In the genomic region with DNA sequence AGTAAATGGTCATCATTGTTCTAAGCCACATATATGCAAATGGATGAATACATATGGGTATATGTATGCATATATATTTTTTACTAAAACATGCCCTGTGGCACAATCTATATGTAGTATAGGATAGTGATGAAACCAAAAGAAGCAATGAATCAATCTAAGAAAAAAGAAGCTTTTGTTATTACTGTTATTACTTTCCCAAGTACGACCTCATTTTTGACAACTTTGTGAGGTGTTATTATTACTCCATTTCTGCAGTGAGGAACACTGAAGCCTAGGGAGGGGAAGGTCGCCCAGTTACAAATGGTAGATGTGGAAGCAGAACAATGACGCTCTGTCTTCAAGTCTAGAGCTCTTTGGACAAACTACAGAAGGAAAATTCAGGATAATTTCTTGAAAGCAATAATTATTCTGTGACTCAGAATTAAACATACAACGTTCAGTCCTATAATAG, we compare ENCODE assay signal across 31 cellular contexts. TPM values are rescaled to one million over a fixed set of nuclear protein-coding genes. Genes with fewer than 3 reads are reported as not detected.
DNase-seq lines count a peak whose midpoint lies in the region; ATAC-seq and TF ChIP-seq lines count a peak whose summit lies in the region.
"Had no signal": no experiment of that assay in that cellular context is flagged by ENCODE, and none has a peak within 500 bp of the region (broad histone marks: within the 10 kb centered on the region; RNA-seq: fewer than 3 reads in every experiment).

No MANE protein-coding gene starts in this region.

- H3K36me3 Mint-ChIP-seq in activated naive CD4-positive, alpha-beta T cell treated with anti-CD3 and anti-CD28 coated beads, Interleukin-2, amount 50 U/mL, for 24 hours, result peaks cover 45% of the 10 kb centered on the region
- peaks cover 2% of the 10 kb centered on the region for H3K36me3 Mint-ChIP-seq in T-helper 17 cell (ENCODE audit: low read depth)
- peaks cover 49% of the 10 kb centered on the region for H3K36me3 Mint-ChIP-seq in effector memory CD8-positive, alpha-beta T cell (ENCODE audit: insufficient read depth)
- H3K36me3 Mint-ChIP-seq: brain, IgD-negative memory B cell, naive B cell had no signal

- peak overlapping the region; percentile 95 for H3K27ac Mint-ChIP-seq in activated naive CD4-positive, alpha-beta T cell treated with anti-CD3 and anti-CD28 coated beads, Interleukin-2, amount 50 U/mL, for 24 hours
- peak overlapping the region; percentile 86 for H3K27ac Mint-ChIP-seq in T-helper 17 cell
- H3K27ac Mint-ChIP-seq in effector memory CD8-positive, alpha-beta T cell, result peak overlapping the region; percentile 97 to 98
- H3K27ac Mint-ChIP-seq: brain, IgD-negative memory B cell had no signal

- no peak for DNase-seq in activated naive CD4-positive, alpha-beta T cell treated with Interleukin-2 at 50 U/mL for 16 hours
- DNase-seq in T-helper 17 cell, result no peak
- DNase-seq in effector memory CD8-positive, alpha-beta T cell, result no peak
- DNase-seq in AG08395 (ENCODE audit: low spot score), result no peak
- no peak for DNase-seq in WERI-Rb-1
- DNase-seq in testis, result no peak
- DNase-seq: activated CD8-positive, alpha-beta memory T cell treated with anti-CD3 and anti-CD28 coated beads, Interleukin-2, amount 10 ng/mL, durations not matched to agents 7 days and 5 days; activated effector memory CD4-positive, alpha-beta T cell treated with Interleukin-2 at 50 U/mL for 16 hours; C1 segment of cervical spinal cord; cerebellar nuclear complex; dermis blood vessel endothelial cell; esophagus squamous epithelium; foreskin keratinocyte; heart right ventricle; lower lobe of right lung; midbrain; MV-4-11; naive B cell; NCI-H1436 treated with DMSO at 0.1 percent for 48 hours; NCI-H2081 treated with DMSO at 0.1 percent for 48 hours; NCI-H226; NCI-H526 treated with DMSO at 0.1 percent for 48 hours; Peyer's patch; right cardiac atrium; SHP77 treated with DMSO at 0.1 percent for 48 hours; stimulated activated CD4-positive, alpha-beta T cell treated with anti-CD3 and anti-CD28 coated beads, Interleukin-2, amount 100 ng/mL, for 24 hours; tibial artery had no signal

- H3K9me3 Mint-ChIP-seq in activated naive CD4-positive, alpha-beta T cell treated with anti-CD3 and anti-CD28 coated beads, Interleukin-2, amount 50 U/mL, for 24 hours, result no peaks in the 10 kb centered on the region
- H3K9me3 Mint-ChIP-seq in effector memory CD8-positive, alpha-beta T cell, result no peaks in the 10 kb centered on the region
- H3K9me3 Mint-ChIP-seq: brain, IgD-negative memory B cell, naive B cell had no signal

- no peaks in the 10 kb centered on the region for H3K27me3 ChIP-seq in WERI-Rb-1 (ENCODE audit: insufficient read depth, low read depth, severe bottlenecking)
- no peaks in the 10 kb centered on the region for H3K27me3 ChIP-seq in testis
- H3K27me3 ChIP-seq: Peyer's patch, tibial artery had no signal

- no peak for TF ChIP-seq POLR2A in testis (IDR thresholded peaks at IDR 0.05)

- no peaks in the 10 kb centered on the region for H3K27me3 Mint-ChIP-seq in activated naive CD4-positive, alpha-beta T cell treated with anti-CD3 and anti-CD28 coated beads, Interleukin-2, amount 50 U/mL, for 24 hours
- H3K27me3 Mint-ChIP-seq in T-helper 17 cell, result no peaks in the 10 kb centered on the region
- H3K27me3 Mint-ChIP-seq in effector memory CD8-positive, alpha-beta T cell, result no peaks in the 10 kb centered on the region
- H3K27me3 Mint-ChIP-seq: activated CD8-positive, alpha-beta memory T cell treated with anti-CD3 and anti-CD28 coated beads, Interleukin-2, amount 10 ng/mL, durations not matched to agents 7 days and 5 days; naive B cell had no signal

- intact Hi-C loops in testis (cut with DNase I; ENCODE audit: low total_unique reads), result no loop called here

- H3K4me1 Mint-ChIP-seq in activated naive CD4-positive, alpha-beta T cell treated with anti-CD3 and anti-CD28 coated beads, Interleukin-2, amount 50 U/mL, for 24 hours, result peaks cover 91% of the 10 kb centered on the region
- peaks cover 43% of the 10 kb centered on the region for H3K4me1 Mint-ChIP-seq in T-helper 17 cell
- peaks cover 43 to 85% of the 10 kb centered on the region in 2 donors for H3K4me1 Mint-ChIP-seq in effector memory CD8-positive, alpha-beta T cell (ENCODE audit: low read depth in 2 of 2)
- H3K4me1 Mint-ChIP-seq: brain had no signal

- peak overlapping the region; percentile 67 for H3K4me3 Mint-ChIP-seq in activated naive CD4-positive, alpha-beta T cell treated with anti-CD3 and anti-CD28 coated beads, Interleukin-2, amount 50 U/mL, for 24 hours
- H3K4me3 Mint-ChIP-seq in T-helper 17 cell, result no peak overlapping the region
- H3K4me3 Mint-ChIP-seq in effector memory CD8-positive, alpha-beta T cell, result peak overlapping the region; percentile 40 to 64
- H3K4me3 Mint-ChIP-seq: activated CD8-positive, alpha-beta memory T cell treated with anti-CD3 and anti-CD28 coated beads, Interleukin-2, amount 10 ng/mL, durations not matched to agents 7 days and 5 days; brain; IgD-negative memory B cell; naive B cell had no signal

- TF ChIP-seq CTCF in WERI-Rb-1 (IDR thresholded peaks at IDR 0.05; ENCODE audit: low read depth, low read length) (no peak), testis (IDR thresholded peaks at IDR 0.05) (no peak)

- no peaks in the 10 kb centered on the region for H3K36me3 ChIP-seq in WERI-Rb-1
- no peaks in the 10 kb centered on the region for H3K36me3 ChIP-seq in testis (ENCODE audit: low read depth, missing control alignments)
- H3K36me3 ChIP-seq: esophagus squamous epithelium, heart right ventricle, lower lobe of right lung, Peyer's patch, tibial artery had no signal

- ATAC-seq in T-helper 17 cell, result no peak
- no peak for ATAC-seq in effector memory CD8-positive, alpha-beta T cell (replicated peaks)
- ATAC-seq: activated CD8-positive, alpha-beta memory T cell treated with anti-CD3 and anti-CD28 coated beads, Interleukin-2, amount 10 ng/mL, durations not matched to agents 7 days and 5 days; foreskin keratinocyte; heart right ventricle; lower lobe of right lung; right cardiac atrium had no signal

- H3K4me1 ChIP-seq in testis, result no peaks in the 10 kb centered on the region
- H3K4me1 ChIP-seq: esophagus squamous epithelium, foreskin keratinocyte, lower lobe of right lung, Peyer's patch had no signal

- 84 to 86% methylated on average over 4 of the region's 4 CpGs for WGBS in testis, 2 donors

- H3K9me3 ChIP-seq in T-helper 17 cell (ENCODE audit: control insufficient read depth, low read length, poor library complexity, severe bottlenecking) (no peaks in the 10 kb centered on the region), WERI-Rb-1 (ENCODE audit: severe bottlenecking) (no peaks in the 10 kb centered on the region), testis (no peaks in the 10 kb centered on the region)
- H3K9me3 ChIP-seq: esophagus squamous epithelium, heart right ventricle, lower lobe of right lung, Peyer's patch, tibial artery had no signal

- no peak overlapping the region for H3K27ac ChIP-seq in WERI-Rb-1
- no peak overlapping the region for H3K27ac ChIP-seq in testis
- H3K27ac ChIP-seq: esophagus squamous epithelium, foreskin keratinocyte, heart right ventricle, lower lobe of right lung, Peyer's patch, tibial artery had no signal

- no peak overlapping the region for H3K4me3 ChIP-seq in WERI-Rb-1 (ENCODE audit: low read depth, low read length)
- no peak overlapping the region for H3K4me3 ChIP-seq in testis
- H3K4me3 ChIP-seq: esophagus squamous epithelium, heart right ventricle, lower lobe of right lung, Peyer's patch, tibial artery had no signal

RNA-seq across cellular contexts. Expression of a gene that starts 38.3 kb away (rescaled TPM):
- total RNA-seq in T-helper 17 cell (100 to 1,000 TPM; 117 to 128 TPM), testis (10 to 100 TPM; 23.0 to 36.4 TPM)
- polyA plus RNA-seq in testis (ENCODE audit: insufficient read depth, low read depth, low replicate concordance), result 59.4 TPM
- total RNA-seq: HT-29 had no signal
